8 cellular contexts compared by ENCODE assay signal in genomic region chr12:113222730-113223531, GRCh38. TPM values are rescaled to one million over a fixed set of nuclear protein-coding genes. Genes with fewer than 3 reads are reported as not detected.
DNase-seq lines count a peak whose midpoint lies in the region; ATAC-seq and TF ChIP-seq lines count a peak whose summit lies in the region.

No MANE protein-coding gene starts in this region.

- H3K14ac ChIP-seq in IMR-90 (replicated peaks; ENCODE audit: low read depth, low read length), result no peak overlapping the region

- H3K4ac ChIP-seq in IMR-90 (ENCODE audit: low read depth, low read length), result peak overlapping the region; percentile 42; the same call in 1 of the 2 replicates

- no peak overlapping the region for H2AK5ac ChIP-seq in IMR-90 (ENCODE audit: low read depth, low read length)

- intact Hi-C loops in IMR-90 (cut with micrococcal nuclease) (no loop called here), dorsolateral prefrontal cortex (cut with DNase I) (loop anchor here (2.0 to 5.0 kb wide), 2 partner anchors 22 to 49 kb away; no protein-coding TSS in a partner anchor), upper lobe of right lung (cut with DNase I) (no loop called here)

- 0 out of 2 replicates have a peak overlapping the region, but pooled peaks have one; percentile 6 for H2BK20ac ChIP-seq in IMR-90 (ENCODE audit: low read depth, low read length)

- H2AFZ ChIP-seq in IMR-90 (replicated peaks; ENCODE audit: low read length, poor library complexity), result peak overlapping the region; percentile 15

- H2AK9ac ChIP-seq in IMR-90 (replicated peaks; ENCODE audit: low read depth, low read length, poor library complexity), result no peak overlapping the region

- no peak overlapping the region; the same call in 1 of the 2 replicates for H2BK120ac ChIP-seq in IMR-90 (ENCODE audit: low read depth, low read length)

- peak overlapping the region; percentile 2 for H2BK5ac ChIP-seq in IMR-90 (ENCODE audit: low read depth, low read length, poor library complexity, severe bottlenecking)

- ATAC-seq in IMR-90 (ENCODE audit: low read depth), result peak; percentile 22
- peak; percentile 27 for ATAC-seq in upper lobe of right lung
- no peak for ATAC-seq in HG02970 (IDR thresholded peaks at IDR 0.05; ENCODE audit: low FRiP score, unreplicated experiment)

- peaks cover 8% of the 10 kb centered on the region for H3K36me3 ChIP-seq in IMR-90 (ENCODE audit: control insufficient read depth, insufficient read depth, low read length)
- H3K36me3 ChIP-seq in upper lobe of right lung, result peaks cover 13% of the 10 kb centered on the region

- H4K5ac ChIP-seq in IMR-90 (ENCODE audit: low read depth, low read length), result no peak overlapping the region

- no peak overlapping the region for H2BK15ac ChIP-seq in IMR-90 (ENCODE audit: low read depth, low read length)

- peak overlapping the region; percentile 31 for H3K23ac ChIP-seq in IMR-90 (ENCODE audit: low read depth, low read length)

- H3K4me3 ChIP-seq in IMR-90 (ENCODE audit: insufficient read depth, low read depth, low read length) (peak overlapping the region; percentile 53; the same call in 1 of the 2 replicates), dorsolateral prefrontal cortex (peak overlapping the region in 57 of 59 donors; percentile 3 to 99 (median 90)), upper lobe of right lung (peak overlapping the region; percentile 86)

- no peak overlapping the region for H3K9ac ChIP-seq in IMR-90 (ENCODE audit: low read depth, low read length)

- WGBS in IMR-90 (ENCODE audit: extremely low coverage in 2 of 2, insufficient read length in 1 of 2), 2 experiments, result 0% methylated on average over 4 of the region's 11 CpGs; no CpG with 5 or more reads in 1 of the 2 experiments

- no peak for TF ChIP-seq POLR2A in IMR-90 (IDR thresholded peaks at IDR 0.05; ENCODE audit: low read depth, low read length)

- no peak for TF ChIP-seq CTCF in IMR-90 (conservative IDR thresholded peaks at IDR 0.05; ENCODE audit: low read depth, low read length)
- peak in 4 of 56 donors; percentile 4 to 30 (median 10) for TF ChIP-seq CTCF in dorsolateral prefrontal cortex (IDR thresholded peaks at IDR 0.05 in 54 of 56, conservative IDR thresholded peaks at IDR 0.05 in 2 of 56; ENCODE audit: low read depth in 1 of 56, partially characterized antibody in 56 of 56)
- no peak for TF ChIP-seq CTCF in upper lobe of right lung (IDR thresholded peaks at IDR 0.05)

- CTCF ChIA-PET in IMR-90 (lab: Yijun Ruan, JAX), result interaction anchor here (0.6 to 1.3 kb wide), 4 partner anchors 10 to 125 kb away, joined by 3 to 4 read pairs (median 3); no protein-coding TSS in a partner anchor

- no TSS peak for BruUV-seq in IMR-90 (replicated peaks; lab: Mats Ljungman, UMichigan)

- H3K9me3 ChIP-seq in IMR-90 (ENCODE audit: control insufficient read depth, insufficient read depth, low read length) (no peaks in the 10 kb centered on the region), upper lobe of right lung (no peaks in the 10 kb centered on the region)

- peak; percentile 25 for DNase-seq in DMS 273 treated with DMSO at 0.1 percent for 48 hours (lab: John Stamatoyannopoulos, UW)
- DNase-seq in IMR-90, result peak; percentile 92
- peak; percentile 84 for DNase-seq in SHP77 treated with DMSO at 0.1 percent for 48 hours (lab: John Stamatoyannopoulos, UW)
- peak in 1 of 10 donors; percentile 46 for DNase-seq in dorsolateral prefrontal cortex
- peak; percentile 56 for DNase-seq in midbrain (lab: John Stamatoyannopoulos, UW)
- no peak for DNase-seq in upper lobe of right lung
- no peak for DNase-seq in islet precursor cell

- no peak for TF ChIP-seq RAD21 in IMR-90 (IDR thresholded peaks at IDR 0.05; ENCODE audit: low read length)

- in situ Hi-C loops in IMR-90 (cut with MboI; ENCODE audit: low sequenced_read_pairs), result no loop called here

- dilution Hi-C loops in IMR-90 (cut with HindIII; ENCODE audit: low sequenced_read_pairs, unreplicated experiment), result no loop called here

- H3K4me1 ChIP-seq in IMR-90 (ENCODE audit: control insufficient read depth, insufficient read depth, low read length), result peaks cover 4% of the 10 kb centered on the region
- H3K4me1 ChIP-seq in upper lobe of right lung, result peaks cover 32% of the 10 kb centered on the region

- no peaks in the 10 kb centered on the region for H3K27me3 ChIP-seq in IMR-90 (ENCODE audit: control insufficient read depth, insufficient read depth, low read length)
- H3K27me3 ChIP-seq in dorsolateral prefrontal cortex, result no peaks in the 10 kb centered on the region
- no peaks in the 10 kb centered on the region for H3K27me3 ChIP-seq in upper lobe of right lung

- no peak overlapping the region for H3K18ac ChIP-seq in IMR-90 (ENCODE audit: low read depth, low read length)

- POLR2A ChIA-PET in IMR-90 (lab: Charles Lee; ENCODE audit: unreplicated experiment), result interaction anchor here (0.5 to 0.7 kb wide), 4 partner anchors 8 to 432 kb away, joined by 3 to 7 read pairs (median 4); no protein-coding TSS in a partner anchor

- peaks cover 9% of the 10 kb centered on the region for H4K20me1 ChIP-seq in IMR-90 (ENCODE audit: insufficient read depth, low read length)

- H3K4me2 ChIP-seq in IMR-90 (ENCODE audit: low read depth, low read length), result peak overlapping the region; percentile 45

- peak overlapping the region; percentile 52; the same call in 1 of the 2 replicates for H3K27ac ChIP-seq in IMR-90 (ENCODE audit: insufficient read depth, low read length)
- peak overlapping the region; percentile 26 to 94 (median 85) for H3K27ac ChIP-seq in dorsolateral prefrontal cortex
- H3K27ac ChIP-seq in upper lobe of right lung, result peak overlapping the region; percentile 96

- H4K91ac ChIP-seq in IMR-90 (ENCODE audit: insufficient read depth, low read depth, low read length), result 0 out of 2 replicates have a peak overlapping the region, but pooled peaks have one; percentile 5

- peaks cover 7% of the 10 kb centered on the region for H3K9me1 ChIP-seq in IMR-90 (ENCODE audit: insufficient read depth, low read length)

- H4K8ac ChIP-seq in IMR-90 (ENCODE audit: low read depth in 2 of 2, low read length in 2 of 2), result peak overlapping the region in 1 of 2 experiments; percentile 16; a peak in 1 of 4 replicates

- H3K56ac ChIP-seq in IMR-90 (ENCODE audit: extremely low read depth, insufficient read depth, low read length), result no peak overlapping the region

- peaks cover 0 to 16% of the 10 kb centered on the region in 2 experiments; a peak in 2 of 4 replicates for H3K79me1 ChIP-seq in IMR-90 (ENCODE audit: low read depth in 1 of 2, low read length in 2 of 2)

TF ChIP-seq in IMR-90, 13 proteins besides CTCF, POLR2A, EP300 and RAD21 (continues in another document):
- peak; percentile 7; the same call in 1 of the 2 replicates for TF ChIP-seq MAZ (IDR thresholded peaks at IDR 0.05; ENCODE audit: borderline replicate concordance, low read depth, low read length)
- TF ChIP-seq RFX5 (IDR thresholded peaks at IDR 0.05; ENCODE audit: low read depth, low read length), result no peak
- TF ChIP-seq NFE2L2 (IDR thresholded peaks at IDR 0.05; ENCODE audit: low read depth, low read length), result no peak
- TF ChIP-seq MAFK (IDR thresholded peaks at IDR 0.05; ENCODE audit: low read depth, low read length), result peak; percentile 18; the same call in 1 of the 2 replicates
- TF ChIP-seq, protein P1, sequence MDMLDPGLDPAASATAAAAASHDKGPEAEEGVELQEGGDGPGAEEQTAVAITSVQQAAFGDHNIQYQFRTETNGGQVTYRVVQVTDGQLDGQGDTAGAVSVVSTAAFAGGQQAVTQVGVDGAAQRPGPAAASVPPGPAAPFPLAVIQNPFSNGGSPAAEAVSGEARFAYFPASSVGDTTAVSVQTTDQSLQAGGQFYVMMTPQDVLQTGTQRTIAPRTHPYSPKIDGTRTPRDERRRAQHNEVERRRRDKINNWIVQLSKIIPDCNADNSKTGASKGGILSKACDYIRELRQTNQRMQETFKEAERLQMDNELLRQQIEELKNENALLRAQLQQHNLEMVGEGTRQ (IDR thresholded peaks at IDR 0.05; ENCODE audit: low read depth, low read length), result no peak
- no peak for TF ChIP-seq BHLHE40 (IDR thresholded peaks at IDR 0.05; ENCODE audit: low read depth, low read length)
- peak; percentile 9; the same call in 1 of the 2 replicates for TF ChIP-seq SMC3 (IDR thresholded peaks at IDR 0.05; ENCODE audit: low read depth, low read length)
- no peak for TF ChIP-seq FOS (IDR thresholded peaks at IDR 0.05; ENCODE audit: low read depth, low read length)
- TF ChIP-seq RCOR1 (IDR thresholded peaks at IDR 0.05; ENCODE audit: insufficient replicate concordance, low read length), result no peak
- TF ChIP-seq ELK1 (IDR thresholded peaks at IDR 0.05; ENCODE audit: borderline replicate concordance, low read depth, low read length), result no peak
- no peak for TF ChIP-seq MXI1 (IDR thresholded peaks at IDR 0.05; ENCODE audit: borderline replicate concordance, low read depth, low read length)
- TF ChIP-seq CEBPB (IDR thresholded peaks at IDR 0.05; ENCODE audit: low read depth, low read length), result no peak

RNA-seq across cellular contexts. Expression of gene TPCN1, which starts 1.7 kb away (rescaled TPM):
- total RNA-seq in IMR-90 (2012; rRNA removed) (2.0 and 2.5 TPM in 2 replicates), dorsolateral prefrontal cortex (100 to 1,000 TPM in 13 of 120 experiments, 10 to 100 TPM in 107; 45.9 to 150 (median 76.0) TPM), upper lobe of right lung (51.9 TPM)
- 10.4 and 13.2 TPM in 2 replicates for polyA plus RNA-seq in IMR-90 (2012; rRNA removed)
- 7.7 and 13.8 TPM in 2 replicates for polyA plus RNA-seq in IMR-90 (2012; cell fraction: cytosol; rRNA removed)
- 58.1 and 63.1 TPM in 2 replicates for polyA plus RNA-seq in IMR-90 (2012; cell fraction: nucleus; rRNA removed; ENCODE audit: low replicate concordance)

RNA-seq across cellular contexts. Expression of gene RITA1, which starts 37.4 kb away (rescaled TPM):
- total RNA-seq in IMR-90 (2012; rRNA removed) (14.7 and 15.0 TPM in 2 replicates), dorsolateral prefrontal cortex (10 to 100 TPM; 12.4 to 35.1 (median 24.5) TPM), upper lobe of right lung (16.4 TPM)
- 14.2 and 15.2 TPM in 2 replicates for polyA plus RNA-seq in IMR-90 (2012; rRNA removed)
- polyA plus RNA-seq in IMR-90 (2012; cell fraction: cytosol; rRNA removed), result 9.9 and 17.3 TPM in 2 replicates
- 7.1 and 9.4 TPM in 2 replicates for polyA plus RNA-seq in IMR-90 (2012; cell fraction: nucleus; rRNA removed; ENCODE audit: low replicate concordance)

RNA-seq across cellular contexts. Expression of gene DDX54, which starts 37.7 kb away (rescaled TPM):
- total RNA-seq in IMR-90 (2012; rRNA removed) (23.8 and 24.4 TPM in 2 replicates), dorsolateral prefrontal cortex (10 to 100 TPM; 20.8 to 54.8 (median 35.0) TPM), upper lobe of right lung (55.8 TPM)
- polyA plus RNA-seq in IMR-90 (2012; rRNA removed), result 47.5 and 55.1 TPM in 2 replicates
- polyA plus RNA-seq in IMR-90 (2012; cell fraction: cytosol; rRNA removed), result 33.5 and 54.5 TPM in 2 replicates
- polyA plus RNA-seq in IMR-90 (2012; cell fraction: nucleus; rRNA removed; ENCODE audit: low replicate concordance), result 74.8 and 97.8 TPM in 2 replicates

Comparison
In these comparisons a context has a peak if more than half of its experiments do, and no peak if none do; other contexts are left out.
1. DNase-seq: peak in DMS 273 treated with DMSO at 0.1 percent for 48 hours (single experiment), IMR-90 (single experiment), SHP77 treated with DMSO at 0.1 percent for 48 hours (single experiment) and midbrain (single experiment); none in upper lobe of right lung (single experiment) and islet precursor cell (single experiment).
2. RNA of gene TPCN1, which starts 1.7 kb away (total RNA-seq): 45.9 to 150 TPM in dorsolateral prefrontal cortex and 51.9 TPM in upper lobe of right lung (single experiment); 2.0 to 2.5 TPM in IMR-90; every median in the first group is over 10 times any median in the second.
3. intact Hi-C loops: an anchor here in dorsolateral prefrontal cortex (2.0 to 5.0 kb wide); none called in IMR-90 and upper lobe of right lung.
4. Peak in every context shown above with its lines, with median percentiles within 50 percentile points of each other: H3K27ac ChIP-seq and H3K4me3 ChIP-seq.